Comparison of ENCODE assay signal across 8 cellular contexts in genomic region chr9:114611516-114612271, GRCh38. TPM values are rescaled to one million over a fixed set of nuclear protein-coding genes. Genes with fewer than 3 reads are reported as not detected.
A peak's percentile ranks its signal among the peaks of the same experiment; 100 is the strongest.
DNase-seq lines count a peak whose midpoint lies in the region; ATAC-seq and TF ChIP-seq lines count a peak whose summit lies in the region.

No MANE protein-coding gene starts in this region.

- no peaks in the 10 kb centered on the region for H3K36me3 Mint-ChIP-seq in dendritic cell treated with granulocyte-macrophage colony-stimulating factor and Interleukin-4, amounts not matched to agents 40 ng/mL and 50 ng/mL, for 4 days (ENCODE audit: low read depth)

- peak overlapping the region; percentile 65 for H3K27ac Mint-ChIP-seq in dendritic cell treated with granulocyte-macrophage colony-stimulating factor and Interleukin-4, amounts not matched to agents 40 ng/mL and 50 ng/mL, for 4 days

- 13% methylated on average over 7 of the region's 58 CpGs for WGBS in right lobe of liver (ENCODE audit: insufficient coverage, low coverage, low lambda C conversion rate, missing lambda C conversion rate)

- H3K9me3 ChIP-seq in HAP-1, result no peaks in the 10 kb centered on the region
- H3K9me3 ChIP-seq in right lobe of liver, result no peaks in the 10 kb centered on the region

- no peaks in the 10 kb centered on the region for H3K9me3 Mint-ChIP-seq in dendritic cell treated with granulocyte-macrophage colony-stimulating factor and Interleukin-4, amounts not matched to agents 40 ng/mL and 50 ng/mL, for 4 days

- H3K27me3 ChIP-seq in HAP-1 (ENCODE audit: low read depth) (no peaks in the 10 kb centered on the region), right lobe of liver (no peaks in the 10 kb centered on the region)

- H3K4me3 ChIP-seq in HAP-1 (peak overlapping the region; percentile 44), right lobe of liver (peak overlapping the region; percentile 50 to 69 (median 67))

- intact Hi-C loops in dendritic cell treated with granulocyte-macrophage colony-stimulating factor and Interleukin-4, amounts not matched to agents 40 ng/mL and 50 ng/mL, for 4 days (cut with micrococcal nuclease), result no loop called here
- intact Hi-C loops in right lobe of liver (cut with DNase I), result no loop called here

- TF ChIP-seq CTCF in VCaP (conservative IDR thresholded peaks at IDR 0.05) (no peak; the same call in 1 of the 2 replicates), right lobe of liver (IDR thresholded peaks at IDR 0.05) (no peak)

- H3K4me1 Mint-ChIP-seq in dendritic cell treated with granulocyte-macrophage colony-stimulating factor and Interleukin-4, amounts not matched to agents 40 ng/mL and 50 ng/mL, for 4 days (ENCODE audit: low read depth), result peaks cover 72% of the 10 kb centered on the region

- H3K27me3 Mint-ChIP-seq in dendritic cell treated with granulocyte-macrophage colony-stimulating factor and Interleukin-4, amounts not matched to agents 40 ng/mL and 50 ng/mL, for 4 days, result peaks cover 2% of the 10 kb centered on the region

- in situ Hi-C loops in HAP-1 (cut with MboI; ENCODE audit: low sequenced_read_pairs), result no loop called here

- peak; percentile 56 to 78 (median 68) for ATAC-seq in right lobe of liver

- peak; percentile 40 for TF ChIP-seq POLR2A in right lobe of liver (IDR thresholded peaks at IDR 0.05)

- H3K4me1 ChIP-seq in HAP-1, result peaks cover 9% of the 10 kb centered on the region
- H3K4me1 ChIP-seq in right lobe of liver, result peaks cover 0 to 22% (median 3%) of the 10 kb centered on the region in 4 donors

- peak overlapping the region; percentile 99 for H3K27ac ChIP-seq in VCaP
- H3K27ac ChIP-seq in right lobe of liver, result peak overlapping the region; percentile 60 to 67 (median 66)

- H3K4me3 Mint-ChIP-seq in dendritic cell treated with granulocyte-macrophage colony-stimulating factor and Interleukin-4, amounts not matched to agents 40 ng/mL and 50 ng/mL, for 4 days, result peak overlapping the region; percentile 69

- DNase-seq in NCI-H146 (lab: John Stamatoyannopoulos, UW), result peak; percentile 55
- DNase-seq in NCI-H146 treated with DMSO at 0.1 percent for 48 hours (lab: John Stamatoyannopoulos, UW; ENCODE audit: unreplicated experiment), result no peak
- peak; percentile 27 to 69 for DNase-seq in HAP-1 (ENCODE audit: low spot score in 2 of 2)
- peak; percentile 74 for DNase-seq in M059J (ENCODE audit: low read depth)
- peak; percentile 59 to 70 (median 65) for DNase-seq in right lobe of liver
- DNase-seq in stimulated activated CD8-positive, alpha-beta memory T cell treated with anti-CD3 and anti-CD28 coated beads, Interleukin-12 subunit alpha, Interleukin-12 subunit beta, amount 100 ng/mL, for 1 hour (ENCODE audit: low read depth), result peak; percentile 13

- H3K36me3 ChIP-seq in HAP-1 (replicated peaks), result no peaks in the 10 kb centered on the region; the same call in 1 of the 2 replicates
- no peaks in the 10 kb centered on the region for H3K36me3 ChIP-seq in right lobe of liver

RNA-seq across cellular contexts. Expression of gene TMEM268, which starts 0.6 kb away (rescaled TPM):
- 5.3 and 8.3 TPM in 2 replicates for total RNA-seq in M059J (2014; rRNA removed; shearing (Covaris generic))
- 1 to 10 TPM; 3.4 to 6.5 (median 5.2) TPM for total RNA-seq in right lobe of liver

RNA-seq across cellular contexts. Expression of gene ATP6V1G1, which starts 24.1 kb away (rescaled TPM):
- total RNA-seq in M059J (2014; rRNA removed; shearing (Covaris generic)), result 175 and 227 TPM in 2 replicates
- total RNA-seq in right lobe of liver, result 100 to 1,000 TPM in 2 of 6 experiments, 10 to 100 TPM in 4; 31.0 to 155 (median 49.1) TPM

RNA-seq across cellular contexts. Expression of gene TEX53, which starts 45.9 kb away (rescaled TPM):
- total RNA-seq in M059J (2014; rRNA removed; shearing (Covaris generic)), result not detected in 2 replicates
- total RNA-seq in right lobe of liver, result not detected
